ENCODE assay signal across 16 cellular contexts in the genomic region with DNA sequence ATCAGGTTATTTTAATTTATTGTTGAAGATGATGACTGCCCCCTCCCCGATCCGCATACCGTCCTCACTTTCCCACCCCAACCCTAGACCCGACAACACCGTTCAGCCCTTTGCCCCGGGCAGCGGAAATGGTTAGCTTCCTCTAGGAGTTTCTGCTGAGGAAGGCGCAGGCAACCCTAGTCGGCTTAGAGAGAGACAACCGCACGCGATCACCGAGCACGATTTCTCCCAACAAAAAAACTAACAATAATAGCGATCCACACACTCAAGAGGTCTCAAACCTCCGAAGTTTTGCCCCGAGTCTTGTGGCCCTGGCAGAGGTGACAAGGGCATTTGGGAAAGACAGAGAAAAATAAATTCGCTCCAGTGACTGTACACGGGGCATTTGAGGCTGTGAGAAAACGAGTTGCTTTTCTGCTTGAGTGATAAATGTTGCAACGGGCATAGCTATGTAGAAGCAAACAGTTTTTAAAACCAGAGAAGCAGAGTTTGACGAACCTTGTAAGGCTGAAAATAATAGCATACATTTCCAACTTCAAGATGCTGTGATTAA. TPM values are rescaled to one million over a fixed set of nuclear protein-coding genes. Genes with fewer than 3 reads are reported as not detected.
A peak's percentile ranks its signal among the peaks of the same experiment; 100 is the strongest.
DNase-seq lines count a peak whose midpoint lies in the region; TF ChIP-seq lines count a peak whose summit lies in the region.
"Had no signal": no experiment of that assay in that cellular context is flagged by ENCODE, and none has a peak within 500 bp of the region (broad histone marks: within the 10 kb centered on the region; RNA-seq: fewer than 3 reads in every experiment).

No MANE protein-coding gene starts in this region.

- H3K9me3 Mint-ChIP-seq in activated CD4-positive, alpha-beta T cell treated with anti-CD3 and anti-CD28 coated beads, Interleukin-2, amount 10 ng/mL, durations not matched to agents 24 days and 14 days = no peaks in the 10 kb centered on the region
- no peaks in the 10 kb centered on the region for H3K9me3 Mint-ChIP-seq in endodermal cell
- no peaks in the 10 kb centered on the region for H3K9me3 Mint-ChIP-seq in HFFc6

- H3K36me3 Mint-ChIP-seq in activated CD4-positive, alpha-beta T cell treated with anti-CD3 and anti-CD28 coated beads, Interleukin-2, amount 10 ng/mL, durations not matched to agents 24 days and 14 days (ENCODE audit: low read depth) = peaks cover 3% of the 10 kb centered on the region
- H3K36me3 Mint-ChIP-seq in endodermal cell (ENCODE audit: low read depth) (no peaks in the 10 kb centered on the region), HFFc6 (ENCODE audit: low read depth) (no peaks in the 10 kb centered on the region)

- peaks cover 75% of the 10 kb centered on the region for H3K27me3 Mint-ChIP-seq in activated CD4-positive, alpha-beta T cell treated with anti-CD3 and anti-CD28 coated beads, Interleukin-2, amount 10 ng/mL, durations not matched to agents 24 days and 14 days
- H3K27me3 Mint-ChIP-seq in endodermal cell (ENCODE audit: insufficient read depth) (peaks cover 93% of the 10 kb centered on the region), HFFc6 (ENCODE audit: insufficient read depth) (peaks cover 70% of the 10 kb centered on the region)

- no peaks in the 10 kb centered on the region for H3K36me3 ChIP-seq in endodermal cell (ENCODE audit: control insufficient read depth, insufficient read depth, low read length)
- H3K36me3 ChIP-seq: prostate gland had no signal

- H3K4me3 Mint-ChIP-seq in activated CD4-positive, alpha-beta T cell treated with anti-CD3 and anti-CD28 coated beads, Interleukin-2, amount 10 ng/mL, durations not matched to agents 24 days and 14 days = peak overlapping the region; percentile 15
- H3K4me3 Mint-ChIP-seq in endodermal cell = peak overlapping the region; percentile 47
- no peak overlapping the region for H3K4me3 Mint-ChIP-seq in HFFc6

- H3K9me3 ChIP-seq in endodermal cell (ENCODE audit: control insufficient read depth, low read length) = no peaks in the 10 kb centered on the region
- H3K9me3 ChIP-seq: prostate gland, SK-N-SH had no signal

- intact Hi-C loops in activated CD4-positive, alpha-beta T cell treated with anti-CD3 and anti-CD28 coated beads, Interleukin-2, amount 10 ng/mL, durations not matched to agents 24 days and 14 days (cut with micrococcal nuclease) = loop anchor here (1.0 to 2.0 kb wide), 2 partner anchors 12 to 128 kb away; no protein-coding TSS in a partner anchor

- H3K27me3 ChIP-seq in endodermal cell (ENCODE audit: control insufficient read depth, insufficient read depth, low read length, poor library complexity, severe bottlenecking) = peaks cover 100% of the 10 kb centered on the region

- H3K27ac Mint-ChIP-seq in activated CD4-positive, alpha-beta T cell treated with anti-CD3 and anti-CD28 coated beads, Interleukin-2, amount 10 ng/mL, durations not matched to agents 24 days and 14 days = peak overlapping the region; percentile 57
- H3K27ac Mint-ChIP-seq in endodermal cell (peak overlapping the region; percentile 45), HFFc6 (no peak overlapping the region)

- TF ChIP-seq CTCF in endodermal cell (conservative IDR thresholded peaks at IDR 0.05) = no peak
- no peak for TF ChIP-seq CTCF in HFFc6 (IDR thresholded peaks at IDR 0.05)

- peaks cover 5% of the 10 kb centered on the region for H3K4me1 Mint-ChIP-seq in activated CD4-positive, alpha-beta T cell treated with anti-CD3 and anti-CD28 coated beads, Interleukin-2, amount 10 ng/mL, durations not matched to agents 24 days and 14 days
- H3K4me1 Mint-ChIP-seq in endodermal cell (peaks cover 41% of the 10 kb centered on the region), HFFc6 (ENCODE audit: low read depth) (no peaks in the 10 kb centered on the region)

- no peak for DNase-seq in activated CD4-positive, alpha-beta T cell treated with anti-CD3 and anti-CD28 coated beads, Interleukin-2, amount 10 ng/mL, durations not matched to agents 24 days and 14 days
- DNase-seq in activated CD4-positive, alpha-beta T cell treated with anti-CD3 and anti-CD28 coated beads, Interleukin-2, amount 50 U/mL, for 4 hours = no peak
- no peak for DNase-seq in Jurkat, Clone E6-1 (ENCODE audit: low read depth, low spot score)
- DNase-seq in endodermal cell = peak; percentile 84
- DNase-seq in renal cortical epithelial cell (ENCODE audit: low read depth) = peak; percentile 67
- no peak for DNase-seq in cerebellum (ENCODE audit: low spot score)
- DNase-seq in HFFc6 = no peak
- DNase-seq in RKO (ENCODE audit: low spot score) = no peak
- DNase-seq: amniotic stem cell; DMS79; NCI-H1417; stimulated activated CD4-positive, alpha-beta T cell treated with anti-CD3 and anti-CD28 coated beads, Interleukin-4, amount 100 ng/mL, for 4 hours; substantia nigra had no signal

- peaks cover 11% of the 10 kb centered on the region for H3K4me1 ChIP-seq in endodermal cell (ENCODE audit: control insufficient read depth, insufficient read depth, low read length)

- peak overlapping the region; percentile 21; the same call in 1 of the 2 replicates for H3K4me3 ChIP-seq in Jurkat, Clone E6-1 (ENCODE audit: low read length)
- no peak overlapping the region for H3K4me3 ChIP-seq in endodermal cell (ENCODE audit: low read length)
- H3K4me3 ChIP-seq: lung, prostate gland had no signal

- no peak overlapping the region for H3K9ac ChIP-seq in endodermal cell (ENCODE audit: extremely low read depth, low read length, poor library complexity, severe bottlenecking)
- H3K9ac ChIP-seq: SK-N-SH had no signal

- H3K27ac ChIP-seq in endodermal cell (ENCODE audit: low read depth, low read length) = no peak overlapping the region
- H3K27ac ChIP-seq: prostate gland had no signal

- 4 to 6% methylated on average over 12 to 22 of the region's 22 CpGs for WGBS in endodermal cell (ENCODE audit: insufficient coverage in 1 of 2, insufficient read length in 1 of 2), 2 experiments

RNA-seq across cellular contexts. Expression of a gene that starts 11.2 kb away (rescaled TPM):
- total RNA-seq in activated CD4-positive, alpha-beta T cell treated with anti-CD3 and anti-CD28 coated beads, Interleukin-2, amount 10 ng/mL, durations not matched to agents 24 days and 14 days = not detected in 2 replicates
- polyA plus RNA-seq in Jurkat, Clone E6-1 (2012; ENCODE audit: insufficient read depth, insufficient read length) = 1.7 TPM
- total RNA-seq in endodermal cell (1 to 10 TPM; 1.9 to 5.7 TPM), renal cortical epithelial cell (not detected in 2 replicates), cerebellum (not detected)
- 0.71 TPM for polyA plus RNA-seq in endodermal cell (2013, experiment 1 of 2)
- 0.62 TPM for polyA plus RNA-seq in endodermal cell (2013, experiment 2 of 2)
- total RNA-seq in HFFc6 (2021; fragmentation: NEBNext Ultra II Directional; extraction: Animal tissue kit (Norgen Biotek cat#: 25700)) = not detected
- total RNA-seq: prostate gland had no signal

Comparison
In these comparisons a context has a peak if more than half of its experiments do, and no peak if none do; other contexts are left out.
1. DNase-seq: peak in endodermal cell (single experiment) and renal cortical epithelial cell (single experiment); none in activated CD4-positive, alpha-beta T cell treated with anti-CD3 and anti-CD28 coated beads, Interleukin-2, amount 10 ng/mL, durations not matched to agents 24 days and 14 days (single experiment), activated CD4-positive, alpha-beta T cell treated with anti-CD3 and anti-CD28 coated beads, Interleukin-2, amount 50 U/mL, for 4 hours (0 of 2), Jurkat, Clone E6-1 (single experiment), cerebellum (single experiment), HFFc6 (single experiment) and RKO (single experiment).